8 cellular contexts compared by ENCODE assay signal in the genomic region with DNA sequence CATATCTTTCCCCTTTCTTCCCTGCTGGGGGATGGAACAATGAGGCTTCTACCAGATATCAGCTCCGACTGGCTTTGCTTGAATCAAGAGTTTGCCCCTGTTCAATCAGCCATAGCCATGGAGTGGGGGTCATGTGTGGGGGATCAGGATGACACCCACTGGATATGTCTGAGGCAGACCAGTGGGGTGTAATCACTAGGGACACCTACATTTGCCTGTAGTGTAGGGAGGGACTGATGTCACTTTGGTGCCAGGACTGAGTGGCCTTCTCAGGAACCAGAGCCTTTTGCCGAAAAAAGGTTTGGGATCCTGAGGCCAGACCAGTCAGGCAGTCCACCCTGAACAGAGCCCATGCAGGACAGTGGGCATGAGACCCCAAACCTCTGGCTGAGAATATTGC. TPM values are rescaled to one million over a fixed set of nuclear protein-coding genes. Genes with fewer than 3 reads are reported as not detected.
A peak's percentile ranks its signal among the peaks of the same experiment; 100 is the strongest.
DNase-seq lines count a peak whose midpoint lies in the region; ATAC-seq and TF ChIP-seq lines count a peak whose summit lies in the region.

No MANE protein-coding gene starts in this region.

- peak overlapping the region; percentile 86 for H3K4me3 Mint-ChIP-seq in natural killer cell

- H3K36me3 Mint-ChIP-seq in natural killer cell = no peaks in the 10 kb centered on the region

- H4K20me1 ChIP-seq in BLaER1 = peaks cover 11% of the 10 kb centered on the region; the same call in 1 of the 2 replicates

- H3K27me3 Mint-ChIP-seq in natural killer cell (ENCODE audit: low read depth in 2 of 2) = no peaks in the 10 kb centered on the region

- H3K9ac ChIP-seq in BLaER1 = peak overlapping the region; percentile 93

- no peak for DNase-seq in LNCaP clone FGC (ENCODE audit: low read depth)
- no peak for DNase-seq in dorsolateral prefrontal cortex
- no peak for DNase-seq in natural killer cell
- DNase-seq in NCI-H2227 (lab: John Stamatoyannopoulos, UW; ENCODE audit: unreplicated experiment) = no peak
- DNase-seq in DMS79 treated with DMSO at 0.1 percent for 48 hours (lab: John Stamatoyannopoulos, UW) = no peak
- DNase-seq in NCI-H128 (lab: John Stamatoyannopoulos, UW; ENCODE audit: unreplicated experiment) = no peak

- peak overlapping the region; percentile 89 for H3K27ac ChIP-seq in BLaER1
- peak overlapping the region in 3 of 59 donors; percentile 87 to 92 (median 90) for H3K27ac ChIP-seq in dorsolateral prefrontal cortex

- H3K36me3 ChIP-seq in BLaER1 = peaks cover 26% of the 10 kb centered on the region

- H3K9me3 ChIP-seq in BLaER1 = no peaks in the 10 kb centered on the region

- H3K27ac Mint-ChIP-seq in natural killer cell = peak overlapping the region; percentile 83 to 92

- intact Hi-C loops in dorsolateral prefrontal cortex (cut with DNase I) (no loop called here), natural killer cell (cut with micrococcal nuclease) (no loop called here)

- ATAC-seq in natural killer cell = no peak
- ATAC-seq in GM19463 (IDR thresholded peaks at IDR 0.05; ENCODE audit: unreplicated experiment) = no peak

- peak overlapping the region; percentile 98 for H3K4me3 ChIP-seq in BLaER1
- H3K4me3 ChIP-seq in LNCaP clone FGC (ENCODE audit: low read depth, low read length) = peak overlapping the region; percentile 92
- H3K4me3 ChIP-seq in dorsolateral prefrontal cortex = peak overlapping the region in 58 of 59 donors; percentile 57 to 97 (median 90)

- no peaks in the 10 kb centered on the region for H3K27me3 ChIP-seq in BLaER1
- no peaks in the 10 kb centered on the region for H3K27me3 ChIP-seq in dorsolateral prefrontal cortex

- H3K4me1 ChIP-seq in BLaER1 = peaks cover 26% of the 10 kb centered on the region

- H3K9me3 Mint-ChIP-seq in natural killer cell = no peaks in the 10 kb centered on the region

- peak overlapping the region; percentile 97 for H3K4me2 ChIP-seq in BLaER1

- TF ChIP-seq CTCF in LNCaP clone FGC (IDR thresholded peaks at IDR 0.05; ENCODE audit: control insufficient read depth, extremely low read depth, insufficient read depth) = no peak
- TF ChIP-seq CTCF in dorsolateral prefrontal cortex (IDR thresholded peaks at IDR 0.05 in 54 of 56, conservative IDR thresholded peaks at IDR 0.05 in 2 of 56; ENCODE audit: low read depth in 1 of 56, partially characterized antibody in 56 of 56) = no peak
- no peak for TF ChIP-seq CTCF in natural killer cell (IDR thresholded peaks at IDR 0.05)

- H3K4me1 Mint-ChIP-seq in natural killer cell = peaks cover 17 to 38% of the 10 kb centered on the region in 2 donors

RNA-seq across cellular contexts. Expression of a gene that starts 1.0 kb away (rescaled TPM):
- total RNA-seq in dorsolateral prefrontal cortex = 10 to 100 TPM; 18.3 to 51.4 (median 33.9) TPM
- total RNA-seq in natural killer cell = 10 to 100 TPM; 49.6 to 53.2 (median 50.2) TPM

RNA-seq across cellular contexts. Expression of a gene that starts 5.9 kb away (rescaled TPM):
- total RNA-seq in dorsolateral prefrontal cortex (100 to 1,000 TPM in 119 of 120 experiments, 10 to 100 TPM in 1; 98.5 to 184 (median 132) TPM), natural killer cell (10 to 100 TPM; 47.8 to 52.6 (median 52.4) TPM)

RNA-seq across cellular contexts. Expression of a gene that starts 28.6 kb away (rescaled TPM):
- total RNA-seq in dorsolateral prefrontal cortex (10 to 100 TPM in 3 of 120 experiments, 1 to 10 TPM in 117; 1.5 to 23.0 (median 3.8) TPM), natural killer cell (under 1 TPM; 0.31 to 0.68 (median 0.32) TPM)

RNA-seq across cellular contexts. Expression of a gene that starts 37.0 kb away (rescaled TPM):
- total RNA-seq in dorsolateral prefrontal cortex (100 to 1,000 TPM in 117 of 120 experiments, 10 to 100 TPM in 3; 55.7 to 232 (median 165) TPM), natural killer cell (1 to 10 TPM; 3.1 to 4.6 (median 3.3) TPM)

RNA-seq across cellular contexts. Expression of a gene that starts 50.7 kb away (rescaled TPM):
- 10 to 100 TPM; 10.4 to 25.9 (median 18.3) TPM for total RNA-seq in dorsolateral prefrontal cortex
- total RNA-seq in natural killer cell = 10 to 100 TPM; 35.3 to 40.4 (median 37.1) TPM
